Comparison of ENCODE assay signal across 8 cellular contexts in genomic region chr19:47512183-47512947, GRCh38. TPM values are rescaled to one million over a fixed set of nuclear protein-coding genes. Genes with fewer than 3 reads are reported as not detected.
DNase-seq lines count a peak whose midpoint lies in the region; ATAC-seq and TF ChIP-seq lines count a peak whose summit lies in the region.

No MANE protein-coding gene starts in this region.

- no peaks in the 10 kb centered on the region for H3K27me3 ChIP-seq in smooth muscle cell (ENCODE audit: low read depth)

- no peak overlapping the region for H3K9ac ChIP-seq in smooth muscle cell (ENCODE audit: low read depth)

- H3K36me3 Mint-ChIP-seq in T-cell = peaks cover 3% of the 10 kb centered on the region

- H3K4me2 ChIP-seq in smooth muscle cell = peak overlapping the region; percentile 89

- no peaks in the 10 kb centered on the region for H3K36me3 ChIP-seq in smooth muscle cell (ENCODE audit: low read depth)

- H2AFZ ChIP-seq in smooth muscle cell (ENCODE audit: low read depth) = no peak overlapping the region

- H3K27me3 Mint-ChIP-seq in T-cell = no peaks in the 10 kb centered on the region

- POLR2A ChIA-PET in T-cell (lab: Charles Lee) = no interaction called here

- H3K4me1 Mint-ChIP-seq in T-cell = peaks cover 78 to 81% (median 79%) of the 10 kb centered on the region in 3 donors

- peaks cover 61% of the 10 kb centered on the region for H4K20me1 ChIP-seq in smooth muscle cell (ENCODE audit: low read depth)

- peaks cover 6% of the 10 kb centered on the region for H3K4me1 ChIP-seq in smooth muscle cell (ENCODE audit: low read depth)

- peak overlapping the region; percentile 99 for H3K4me3 Mint-ChIP-seq in T-cell

- WGBS in smooth muscle cell (ENCODE audit: low lambda C conversion rate) = 83% methylated on average over 11 of the region's 11 CpGs

- peak overlapping the region; percentile 85 to 97 for H3K27ac Mint-ChIP-seq in T-cell

- no peaks in the 10 kb centered on the region for H3K9me3 ChIP-seq in smooth muscle cell (replicated peaks; ENCODE audit: low read depth)

- H3K9me3 Mint-ChIP-seq in T-cell = no peaks in the 10 kb centered on the region

- DNase-seq in GM04504 (ENCODE audit: low read depth) (peak; percentile 37), T-cell (no peak), fibroblast of villous mesenchyme (ENCODE audit: low read depth) (peak; percentile 80), smooth muscle cell (lab: John Stamatoyannopoulos, UW; ENCODE audit: unreplicated experiment) (no peak)

- no peaks in the 10 kb centered on the region for H3F3A ChIP-seq in smooth muscle cell (ENCODE audit: low read depth)

- H3K79me2 ChIP-seq in smooth muscle cell (ENCODE audit: low read depth) = peaks cover 71% of the 10 kb centered on the region

- CTCF ChIA-PET in T-cell (lab: Charles Lee) = no interaction called here

- H3K4me3 ChIP-seq in fibroblast of villous mesenchyme (ENCODE audit: low read depth, low read length) = peak overlapping the region; percentile 94
- H3K4me3 ChIP-seq in smooth muscle cell = peak overlapping the region; percentile 80

- no peak for ATAC-seq in T-cell (replicated peaks in 1 of 4)
- no peak for ATAC-seq in HG03159 (IDR thresholded peaks at IDR 0.05; ENCODE audit: unreplicated experiment)
- no peak for ATAC-seq in GM21526 (IDR thresholded peaks at IDR 0.05; ENCODE audit: low FRiP score, unreplicated experiment)
- no peak for ATAC-seq in GM19351 (IDR thresholded peaks at IDR 0.05; ENCODE audit: unreplicated experiment)
- no peak for ATAC-seq in GM21786 (IDR thresholded peaks at IDR 0.05; ENCODE audit: unreplicated experiment)

- H3K27ac ChIP-seq in smooth muscle cell (ENCODE audit: low read depth) = peak overlapping the region; percentile 42

- no peak for TF ChIP-seq CTCF in fibroblast of villous mesenchyme (IDR thresholded peaks at IDR 0.05; ENCODE audit: insufficient read depth, low read depth, low read length)
- TF ChIP-seq CTCF in smooth muscle cell (IDR thresholded peaks at IDR 0.05; ENCODE audit: borderline replicate concordance, insufficient read depth, poor library complexity, severe bottlenecking) = no peak

RNA-seq across cellular contexts. Expression of gene NAPA, which starts 2.5 kb away (rescaled TPM):
- total RNA-seq in T-cell (100 to 1,000 TPM in 2 of 5 donors, 10 to 100 TPM in 3; 81.1 to 119 (median 86.7) TPM), fibroblast of villous mesenchyme (72.5 and 82.8 TPM in 2 replicates), smooth muscle cell (43.8 and 65.0 TPM in 2 replicates)
- polyA plus RNA-seq in smooth muscle cell = 78.7 and 85.1 TPM in 2 replicates

RNA-seq across cellular contexts. Expression of gene KPTN, which starts 28.3 kb away (rescaled TPM):
- total RNA-seq in T-cell (1 to 10 TPM; 2.8 to 5.8 (median 5.4) TPM), fibroblast of villous mesenchyme (2.6 and 3.9 TPM in 2 replicates), smooth muscle cell (3.4 and 12.2 TPM in 2 replicates)
- 10.6 and 15.5 TPM in 2 replicates for polyA plus RNA-seq in smooth muscle cell

RNA-seq across cellular contexts. Expression of gene SLC8A2, which starts 40.7 kb away (rescaled TPM):
- total RNA-seq in T-cell = not detected
- total RNA-seq in fibroblast of villous mesenchyme = not detected in 2 replicates
- total RNA-seq in smooth muscle cell = 0.22 and 0.31 TPM in 2 replicates
- polyA plus RNA-seq in smooth muscle cell = 0.50 and 0.62 TPM in 2 replicates

Comparison
In these comparisons a context has a peak if more than half of its experiments do, and no peak if none do; other contexts are left out.
1. DNase-seq: peak in GM04504 (single experiment) and fibroblast of villous mesenchyme (single experiment); none in T-cell (0 of 34) and smooth muscle cell (single experiment).